ENCODE assay signal across 8 cellular contexts in the genomic region with DNA sequence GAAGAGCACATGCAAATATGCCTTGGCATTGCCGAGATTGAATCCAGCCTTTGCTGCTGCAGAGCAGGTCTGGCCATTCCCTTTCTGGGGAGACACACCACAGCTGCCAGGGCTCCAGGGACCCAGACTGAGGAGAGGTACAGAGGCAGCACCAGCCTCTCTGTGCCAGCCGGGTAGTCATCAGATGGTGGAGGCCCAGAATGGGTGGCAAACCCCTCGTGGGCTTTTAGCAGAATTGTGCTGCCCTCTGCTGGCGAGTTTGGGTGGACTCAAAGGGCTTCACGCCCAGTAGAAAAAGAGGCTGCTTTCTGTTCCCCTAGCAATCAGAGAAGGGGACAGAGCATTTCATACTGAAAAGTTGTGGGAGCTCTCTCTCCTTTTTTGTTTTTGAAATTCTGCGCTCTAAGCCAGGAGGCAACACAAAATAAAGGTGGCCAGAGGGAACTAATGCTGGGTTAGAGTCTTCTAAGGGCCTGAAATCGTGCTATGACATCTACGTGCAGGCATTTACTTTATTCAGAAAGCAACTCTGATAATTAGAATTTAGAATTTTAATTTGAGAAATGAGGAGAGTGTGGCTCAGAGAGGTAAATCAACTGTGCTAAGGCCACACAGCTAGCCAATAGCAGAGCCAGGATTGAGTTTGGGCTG.
A peak's percentile ranks its signal among the peaks of the same experiment; 100 is the strongest.
DNase-seq lines count a peak whose midpoint lies in the region; ATAC-seq and TF ChIP-seq lines count a peak whose summit lies in the region.

No MANE protein-coding gene starts in this region.

- H3K27me3 Mint-ChIP-seq in nephron progenitor cell (ENCODE audit: low read depth, poor library complexity): peaks cover 12% of the 10 kb centered on the region

- no peak overlapping the region for H3K9ac ChIP-seq in NT2/D1 (ENCODE audit: insufficient read length, low read depth)

- peaks cover 3% of the 10 kb centered on the region for H3K4me1 ChIP-seq in NT2/D1 (ENCODE audit: insufficient read depth, insufficient read length)

- H3K4me3 ChIP-seq in AG04449 (ENCODE audit: low read depth, low read length) (no peak overlapping the region), NT2/D1 (ENCODE audit: insufficient read length, low read depth) (no peak overlapping the region)

- no peaks in the 10 kb centered on the region for H3K36me3 ChIP-seq in NT2/D1 (ENCODE audit: insufficient read depth, insufficient read length, low read length)

- H3K27ac Mint-ChIP-seq in nephron progenitor cell: no peak overlapping the region

- no peaks in the 10 kb centered on the region for H3K9me3 ChIP-seq in NT2/D1 (ENCODE audit: insufficient read depth, low read length)

- CTCF ChIA-PET in AG04449 (lab: Yijun Ruan, JAX): interaction anchor here (0.6 to 22.1 kb wide), 50 partner anchors 8 to 492 kb away, joined by 3 to 683 read pairs (median 5); partner anchors contain the start of gene NAV2

- ATAC-seq in GM18511 (IDR thresholded peaks at IDR 0.05; ENCODE audit: unreplicated experiment): peak; percentile 68
- peak; percentile 53 for ATAC-seq in stimulated activated naive CD8-positive, alpha-beta T cell treated with anti-CD3 and anti-CD28 coated beads, Interleukin-15, Interleukin-2, amounts not matched to agents 100 U/mL and 50 U/mL, for 24 hours

- POLR2A ChIA-PET in AG04449 (lab: Yijun Ruan, JAX): no interaction called here

- DNase-seq in AG04449 (ENCODE audit: low read depth, low spot score): no peak
- DNase-seq in HS-5 (ENCODE audit: low read depth): peak; percentile 32
- DNase-seq in NT2/D1 (ENCODE audit: low read depth, low spot score): peak; percentile 60
- DNase-seq in activated T-cell treated with anti-CD3 and anti-CD28 coated beads for 24 hours (ENCODE audit: low read depth): peak; percentile 61
- peak; percentile 62 for DNase-seq in fibroblast of gingiva (ENCODE audit: low read depth)
- DNase-seq in nephron progenitor cell: peak; percentile 89
- peak; percentile 84 for DNase-seq in stimulated activated naive CD8-positive, alpha-beta T cell treated with anti-CD3 and anti-CD28 coated beads, Interleukin-15, Interleukin-2, amounts not matched to agents 100 U/mL and 50 U/mL, for 24 hours

- H3K27me3 ChIP-seq in NT2/D1 (ENCODE audit: insufficient read depth, insufficient read length): no peaks in the 10 kb centered on the region

- H3K4me1 Mint-ChIP-seq in nephron progenitor cell: peaks cover 44% of the 10 kb centered on the region

- no peaks in the 10 kb centered on the region for H3K9me3 Mint-ChIP-seq in nephron progenitor cell

- no peaks in the 10 kb centered on the region for H3K36me3 Mint-ChIP-seq in nephron progenitor cell (ENCODE audit: low read depth)

- H3K4me3 Mint-ChIP-seq in nephron progenitor cell: no peak overlapping the region

- TF ChIP-seq CTCF in AG04449 (IDR thresholded peaks at IDR 0.05; ENCODE audit: insufficient read depth, low read length, missing control alignments) (peak; percentile 74), nephron progenitor cell (IDR thresholded peaks at IDR 0.05) (peak; percentile 89)
